Comparison of ENCODE assay signal across 9 cellular contexts in genomic region chr9:127974769-127975261, GRCh38. TPM values are rescaled to one million over a fixed set of nuclear protein-coding genes. Genes with fewer than 3 reads are reported as not detected.
DNase-seq lines count a peak whose midpoint lies in the region; ATAC-seq and TF ChIP-seq lines count a peak whose summit lies in the region.
"Had no signal": no experiment of that assay in that cellular context is flagged by ENCODE, and none has a peak within 500 bp of the region (broad histone marks: within the 10 kb centered on the region; RNA-seq: fewer than 3 reads in every experiment).

No MANE protein-coding gene starts in this region.

- no peak for DNase-seq in activated T-cell treated with anti-CD3 and anti-CD28 coated beads, Interleukin-2, amount 50 U/mL, for 4 hours
- no peak for DNase-seq in activated T-cell treated with anti-CD3 and anti-CD28 coated beads, Interleukin-2, amount 50 U/mL, for 1 hour
- DNase-seq in astrocyte of the hippocampus (ENCODE audit: low read depth, low spot score) = peak; percentile 69
- DNase-seq in type B pancreatic cell (ENCODE audit: extremely low spot score, unreplicated experiment) = no peak
- DNase-seq in cortex of kidney (lab: John Stamatoyannopoulos, UW) = no peak
- DNase-seq in activated CD4-positive, alpha-beta T cell treated with anti-CD3 and anti-CD28 coated beads, Interleukin-2, amount 50 U/mL, for 48 hours = no peak
- no peak for DNase-seq in NCI-H2081 treated with DMSO at 0.1 percent for 48 hours (lab: John Stamatoyannopoulos, UW)

- ATAC-seq in activated T-cell treated with anti-CD3 and anti-CD28 coated beads, Interleukin-2, amount 50 U/mL, for 4 hours = no peak
- ATAC-seq: esophagus mucosa had no signal

- H3K27me3 Mint-ChIP-seq in activated T-cell treated with anti-CD3 and anti-CD28 coated beads, Interleukin-2, amount 50 U/mL, for 4 hours (ENCODE audit: low read depth) = no peaks in the 10 kb centered on the region
- H3K27me3 Mint-ChIP-seq in type B pancreatic cell = no peaks in the 10 kb centered on the region

- H3K36me3 Mint-ChIP-seq in activated T-cell treated with anti-CD3 and anti-CD28 coated beads, Interleukin-2, amount 50 U/mL, for 4 hours (ENCODE audit: insufficient read depth) = peaks cover 7% of the 10 kb centered on the region
- H3K36me3 Mint-ChIP-seq in type B pancreatic cell = no peaks in the 10 kb centered on the region

- H3K9me3 ChIP-seq in mucosa of rectum (ENCODE audit: control insufficient read depth in 2 of 2, low read length in 2 of 2) = no peaks in the 10 kb centered on the region

- H3K27ac Mint-ChIP-seq in type B pancreatic cell = peak overlapping the region; percentile 60

- peak overlapping the region in 1 of 2 donors; percentile 20 for H3K4me3 ChIP-seq in mucosa of rectum (ENCODE audit: low read length in 2 of 2)

- peaks cover 0 to 8% of the 10 kb centered on the region in 2 donors for H3K36me3 ChIP-seq in mucosa of rectum (ENCODE audit: control insufficient read depth in 2 of 2, insufficient read depth in 2 of 2, low read length in 2 of 2)

- no peak for TF ChIP-seq CTCF in type B pancreatic cell (conservative IDR thresholded peaks at IDR 0.05)

- H3K9ac ChIP-seq in mucosa of rectum (ENCODE audit: low read depth in 1 of 2, low read length in 2 of 2) = peak overlapping the region; percentile 24 to 67

- peak overlapping the region in 1 of 2 donors; percentile 90 for H3K27ac ChIP-seq in mucosa of rectum (ENCODE audit: low read depth in 2 of 2, low read length in 2 of 2)

- H3K4me1 Mint-ChIP-seq in activated T-cell treated with anti-CD3 and anti-CD28 coated beads, Interleukin-2, amount 50 U/mL, for 4 hours (ENCODE audit: low read depth) = peaks cover 80% of the 10 kb centered on the region
- H3K4me1 Mint-ChIP-seq in type B pancreatic cell (ENCODE audit: unreplicated experiment) = peaks cover 65% of the 10 kb centered on the region

- peak overlapping the region; percentile 93 for H3K4me3 Mint-ChIP-seq in activated T-cell treated with anti-CD3 and anti-CD28 coated beads, Interleukin-2, amount 50 U/mL, for 4 hours
- peak overlapping the region; percentile 43 for H3K4me3 Mint-ChIP-seq in type B pancreatic cell

- no peaks in the 10 kb centered on the region for H3K27me3 ChIP-seq in mucosa of rectum (ENCODE audit: control insufficient read depth in 2 of 2, insufficient read depth in 2 of 2, low read length in 2 of 2)

- H3K4me1 ChIP-seq in mucosa of rectum (ENCODE audit: control insufficient read depth in 2 of 2, insufficient read depth in 2 of 2, low read length in 2 of 2) = peaks cover 90 to 91% of the 10 kb centered on the region in 2 donors

- no peaks in the 10 kb centered on the region for H3K9me3 Mint-ChIP-seq in activated T-cell treated with anti-CD3 and anti-CD28 coated beads, Interleukin-2, amount 50 U/mL, for 4 hours
- H3K9me3 Mint-ChIP-seq in type B pancreatic cell = no peaks in the 10 kb centered on the region

RNA-seq across cellular contexts. Expression of gene EEIG1, which starts 6.0 kb away (rescaled TPM):
- total RNA-seq in activated T-cell treated with anti-CD3 and anti-CD28 coated beads, Interleukin-2, amount 50 U/mL, for 4 hours = 10 to 100 TPM; 75.5 to 87.3 (median 86.0) TPM
- 61.1 and 74.8 TPM in 2 replicates for total RNA-seq in type B pancreatic cell (ENCODE audit: low replicate concordance)

RNA-seq across cellular contexts. Expression of gene DPM2, which starts 37.2 kb away (rescaled TPM):
- total RNA-seq in activated T-cell treated with anti-CD3 and anti-CD28 coated beads, Interleukin-2, amount 50 U/mL, for 4 hours = 10 to 100 TPM; 89.6 to 91.5 (median 89.9) TPM
- 41.6 and 56.3 TPM in 2 replicates for total RNA-seq in type B pancreatic cell (ENCODE audit: low replicate concordance)

RNA-seq across cellular contexts. Expression of gene PIP5KL1, which starts 44.2 kb away (rescaled TPM):
- 1 to 10 TPM; 2.3 to 3.5 (median 2.8) TPM for total RNA-seq in activated T-cell treated with anti-CD3 and anti-CD28 coated beads, Interleukin-2, amount 50 U/mL, for 4 hours
- total RNA-seq in type B pancreatic cell (ENCODE audit: low replicate concordance) = 5.8 and 9.4 TPM in 2 replicates

RNA-seq across cellular contexts. Expression of gene ST6GALNAC4, which starts 58.0 kb away (rescaled TPM):
- 10 to 100 TPM; 22.0 to 25.7 (median 24.7) TPM for total RNA-seq in activated T-cell treated with anti-CD3 and anti-CD28 coated beads, Interleukin-2, amount 50 U/mL, for 4 hours
- total RNA-seq in type B pancreatic cell (ENCODE audit: low replicate concordance) = 11.9 and 17.5 TPM in 2 replicates
